Comparison of ENCODE assay signal across 16 cellular contexts in genomic region chr9:78590068-78590467, GRCh38.
DNase-seq lines count a peak whose midpoint lies in the region; ATAC-seq, FAIRE-seq and TF ChIP-seq lines count a peak whose summit lies in the region.
"Had no signal": no experiment of that assay in that cellular context is flagged by ENCODE, and none has a peak within 500 bp of the region (broad histone marks: within the 10 kb centered on the region; RNA-seq: fewer than 3 reads in every experiment).

No MANE protein-coding gene starts in this region.

- TF ChIP-seq CTCF in astrocyte of the spinal cord (IDR thresholded peaks at IDR 0.05; ENCODE audit: low read depth, low read length), result no peak

- peak; percentile 46 for FAIRE-seq in G401.6 (lab: Jason Lieb, UNC)
- FAIRE-seq: A549, D721Med, GM12878, H1 had no signal

- no peak for ATAC-seq in GM19395 (IDR thresholded peaks at IDR 0.05; ENCODE audit: unreplicated experiment)
- ATAC-seq: A549, GM12878 had no signal

- DNase-seq in M059J (ENCODE audit: low read depth) (peak; percentile 48), astrocyte of the spinal cord (ENCODE audit: low read depth, low spot score) (peak; percentile 40), iris pigment epithelial cell (ENCODE audit: low read depth) (peak; percentile 54), NCI-H1930 (lab: John Stamatoyannopoulos, UW) (no peak), NOMO-1 (lab: John Stamatoyannopoulos, UW; ENCODE audit: unreplicated experiment in 2 of 2) (no peak)
- no peak for DNase-seq in activated CD4-positive, alpha-beta T cell treated with anti-CD3 and anti-CD28 coated beads for 48 hours
- DNase-seq: AML-193; Caco-2; CD4-positive, alpha-beta T cell; H9 had no signal

- no peak overlapping the region for H3K4me3 ChIP-seq in astrocyte of the spinal cord (ENCODE audit: low read depth, low read length)
- H3K4me3 ChIP-seq: A549, GM12878 had no signal

- in situ Hi-C loops in astrocyte of the spinal cord (cut with HindIII; ENCODE audit: low sequenced_read_pairs), result no loop called here

Comparison
In these comparisons a context has a peak if more than half of its experiments do, and no peak if none do; other contexts are left out.
1. DNase-seq: peak in M059J (single experiment), astrocyte of the spinal cord (single experiment) and iris pigment epithelial cell (single experiment); none in NCI-H1930 (0 of 2), activated CD4-positive, alpha-beta T cell treated with anti-CD3 and anti-CD28 coated beads for 48 hours (single experiment) and NOMO-1 (0 of 2).